ENCODE assay signal across 1 cellular context in genomic region chr17:77266891-77267341, GRCh38.
TF ChIP-seq lines count a peak whose summit lies in the region.

No MANE protein-coding gene starts in this region.

TF ChIP-seq in H1, 55 proteins besides CTCF, POLR2A, EP300 and RAD21 (continued from another document):
- TF ChIP-seq HDAC2 (IDR thresholded peaks at IDR 0.05; ENCODE audit: borderline replicate concordance in 1 of 2, low read depth in 2 of 2, low read length in 2 of 2) = no peak
- peak; percentile 42; the same call in 1 of the 2 replicates for TF ChIP-seq MAX (IDR thresholded peaks at IDR 0.05)
- no peak for TF ChIP-seq SP1 (IDR thresholded peaks at IDR 0.05; ENCODE audit: low read depth, low read length)
- TF ChIP-seq TBP (IDR thresholded peaks at IDR 0.05; ENCODE audit: low read depth, low read length) = no peak
- no peak for TF ChIP-seq SIRT6 (IDR thresholded peaks at IDR 0.05; ENCODE audit: low read length)
- TF ChIP-seq SAP30 (IDR thresholded peaks at IDR 0.05; ENCODE audit: insufficient read depth, insufficient replicate concordance, low read length) = no peak
- TF ChIP-seq EZH2 (IDR thresholded peaks at IDR 0.05; ENCODE audit: low read depth, low read length, severe bottlenecking) = no peak
- no peak for TF ChIP-seq TEAD4 (IDR thresholded peaks at IDR 0.05; ENCODE audit: low read depth, low read length)
- TF ChIP-seq MAFK (IDR thresholded peaks at IDR 0.05; ENCODE audit: low read depth, low read length) = no peak
- no peak for TF ChIP-seq ASH2L (IDR thresholded peaks at IDR 0.05; ENCODE audit: low read length)
- no peak for TF ChIP-seq ATF3 (IDR thresholded peaks at IDR 0.05; ENCODE audit: insufficient read depth, low read depth, low read length)
- TF ChIP-seq KDM5A (IDR thresholded peaks at IDR 0.05; ENCODE audit: low read length) = no peak
- peak in 1 of 2 experiments; percentile 84; a peak in 1 of 4 replicates for TF ChIP-seq SIN3A (conservative IDR thresholded peaks at IDR 0.05 in 1 of 2, IDR thresholded peaks at IDR 0.05 in 1 of 2; ENCODE audit: low read depth in 1 of 2, low read length in 2 of 2)
- TF ChIP-seq CREB1 (IDR thresholded peaks at IDR 0.05) = peak; percentile 67; the same call in 1 of the 2 replicates
